In genomic region chr20:53736122-53736756, GRCh38 we compare ENCODE assay signal across 9 cellular contexts.
DNase-seq lines count a peak whose midpoint lies in the region; ATAC-seq and TF ChIP-seq lines count a peak whose summit lies in the region.
"Had no signal": no experiment of that assay in that cellular context is flagged by ENCODE, and none has a peak within 500 bp of the region (broad histone marks: within the 10 kb centered on the region; RNA-seq: fewer than 3 reads in every experiment).

No MANE protein-coding gene starts in this region.

- no peaks in the 10 kb centered on the region for H3K9me3 Mint-ChIP-seq in chondrocyte (ENCODE audit: low read depth)

- H3K4me3 Mint-ChIP-seq in chondrocyte (ENCODE audit: unreplicated experiment): peak overlapping the region; percentile 57

- peak overlapping the region; percentile 87 for H3K9ac ChIP-seq in GM23248

- no peaks in the 10 kb centered on the region for H3K9me2 ChIP-seq in GM23248 (ENCODE audit: insufficient read depth)

- H3K27me3 ChIP-seq in GM23248 (replicated peaks; ENCODE audit: insufficient read depth): no peaks in the 10 kb centered on the region
- no peaks in the 10 kb centered on the region for H3K27me3 ChIP-seq in neutrophil

- H3K27ac ChIP-seq in GM23248 (peak overlapping the region; percentile 95), neutrophil (peak overlapping the region; percentile 71)

- 39 to 44% methylated on average over 7 of the region's 7 CpGs for WGBS in GM23248 (ENCODE audit: low coverage in 1 of 2, low lambda C conversion rate in 2 of 2, missing lambda C conversion rate in 2 of 2), 2 experiments

- peak overlapping the region; percentile 6; the same call in 1 of the 2 replicates for H3K4me3 ChIP-seq in GM23248
- H3K4me3 ChIP-seq in neutrophil (ENCODE audit: low read depth in 1 of 2, low read length in 1 of 2): peak overlapping the region in 1 of 2 experiments; percentile 29

- peaks cover 80% of the 10 kb centered on the region for H3K4me1 Mint-ChIP-seq in chondrocyte (ENCODE audit: low read depth)

- peak overlapping the region; percentile 74; the same call in 1 of the 2 replicates for H2AFZ ChIP-seq in GM23248

- H3K36me3 ChIP-seq in GM23248 (ENCODE audit: low read depth) (no peaks in the 10 kb centered on the region), neutrophil (no peaks in the 10 kb centered on the region)

- H4K20me1 ChIP-seq in GM23248 (ENCODE audit: insufficient read depth): no peaks in the 10 kb centered on the region

- no peak for TF ChIP-seq CTCF in chondrocyte (IDR thresholded peaks at IDR 0.05)
- TF ChIP-seq CTCF in neutrophil (IDR thresholded peaks at IDR 0.05): no peak

- in situ Hi-C loops in GM23248 (cut with MboI): no loop called here

- H3F3A ChIP-seq in GM23248 (ENCODE audit: insufficient read depth): peaks cover 73% of the 10 kb centered on the region

- no peaks in the 10 kb centered on the region for H3K36me3 Mint-ChIP-seq in chondrocyte (ENCODE audit: low read depth)

- peak; percentile 17 for DNase-seq in GM23248
- DNase-seq in NCI-H524 treated with DMSO at 0.1 percent for 48 hours (lab: John Stamatoyannopoulos, UW): peak; percentile 74
- no peak for DNase-seq in chondrocyte (ENCODE audit: low spot score)
- DNase-seq in HuH-7.5 (ENCODE audit: low spot score): no peak
- no peak for DNase-seq in iPS-NIHi7 (ENCODE audit: extremely low spot score)
- no peak for DNase-seq in NOMO-1 (lab: John Stamatoyannopoulos, UW; ENCODE audit: unreplicated experiment in 2 of 2)
- DNase-seq: effector CD8-positive, alpha-beta T cell had no signal

- peaks cover 75% of the 10 kb centered on the region for H3K4me1 ChIP-seq in GM23248 (ENCODE audit: insufficient read depth)
- peaks cover 41 to 47% of the 10 kb centered on the region in 2 experiments for H3K4me1 ChIP-seq in neutrophil (ENCODE audit: control insufficient read depth in 1 of 2, insufficient read depth in 1 of 2, low read depth in 1 of 2, low read length in 1 of 2)

- no peak for ATAC-seq in GM19452 (IDR thresholded peaks at IDR 0.05; ENCODE audit: unreplicated experiment)

- peak overlapping the region; percentile 94 for H3K27ac Mint-ChIP-seq in chondrocyte (ENCODE audit: unreplicated experiment)

- H3K9me3 ChIP-seq in GM23248 (ENCODE audit: low read depth) (no peaks in the 10 kb centered on the region), neutrophil (no peaks in the 10 kb centered on the region)

- H3K79me2 ChIP-seq in GM23248 (ENCODE audit: insufficient read depth): no peaks in the 10 kb centered on the region

- H3K4me2 ChIP-seq in GM23248 (ENCODE audit: unreplicated experiment): peak overlapping the region; percentile 93

- no peaks in the 10 kb centered on the region for H3K27me3 Mint-ChIP-seq in chondrocyte (ENCODE audit: low read depth)

Comparison
In these comparisons a context has a peak if more than half of its experiments do, and no peak if none do; other contexts are left out.
1. DNase-seq: peak in GM23248 (single experiment) and NCI-H524 treated with DMSO at 0.1 percent for 48 hours (single experiment); none in chondrocyte (single experiment), HuH-7.5 (single experiment), iPS-NIHi7 (single experiment) and NOMO-1 (0 of 2).